12 cellular contexts compared by ENCODE assay signal in the genomic region with DNA sequence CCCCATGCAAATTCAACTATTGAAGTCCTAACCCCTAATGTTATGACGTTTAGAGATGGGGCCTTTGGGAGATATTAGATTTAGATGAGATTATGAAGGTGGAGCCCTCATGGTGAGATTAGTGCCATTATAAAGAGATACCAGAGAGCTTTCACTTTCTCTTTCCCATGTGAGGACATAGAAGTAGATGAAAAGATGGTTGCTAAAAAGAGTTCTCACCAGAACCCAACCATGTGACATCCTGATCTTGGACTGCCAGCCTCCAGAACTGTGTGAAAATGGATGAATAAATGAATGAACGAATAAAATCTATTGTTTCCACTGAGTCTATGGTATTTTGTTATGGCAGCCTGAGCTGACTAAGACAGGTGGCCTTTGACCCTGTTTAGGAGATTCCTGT.
DNase-seq lines count a peak whose midpoint lies in the region; ATAC-seq and TF ChIP-seq lines count a peak whose summit lies in the region.
"Had no signal": no experiment of that assay in that cellular context is flagged by ENCODE, and none has a peak within 500 bp of the region (broad histone marks: within the 10 kb centered on the region; RNA-seq: fewer than 3 reads in every experiment).

No MANE protein-coding gene starts in this region.

- H3K4me1 Mint-ChIP-seq in stimulated activated effector memory CD8-positive, alpha-beta T cell treated with anti-CD3 and anti-CD28 coated beads, Interleukin-12 subunit alpha, Interleukin-12 subunit beta, amount 100 ng/mL, for 72 hours = peaks cover 37% of the 10 kb centered on the region

- no peaks in the 10 kb centered on the region for H4K20me1 ChIP-seq in OCI-LY3 (ENCODE audit: insufficient read depth, low read length)

- no peaks in the 10 kb centered on the region for H3K27me3 ChIP-seq in OCI-LY3 (ENCODE audit: low read depth, low read length)
- H3K27me3 ChIP-seq: SJCRH30 had no signal

- no peak overlapping the region for H3K9ac ChIP-seq in OCI-LY3 (ENCODE audit: low read length)

- H3K4me3 Mint-ChIP-seq in stimulated activated effector memory CD8-positive, alpha-beta T cell treated with anti-CD3 and anti-CD28 coated beads, Interleukin-12 subunit alpha, Interleukin-12 subunit beta, amount 100 ng/mL, for 72 hours = peak overlapping the region; percentile 45

- no peaks in the 10 kb centered on the region for H3K79me2 ChIP-seq in OCI-LY3 (ENCODE audit: low read length)

- no peak overlapping the region for H3K4me3 ChIP-seq in OCI-LY3 (ENCODE audit: low read length)
- H3K4me3 ChIP-seq: A549, SJCRH30 had no signal

- H3K4me2 ChIP-seq in OCI-LY3 (ENCODE audit: low read length) = peak overlapping the region; percentile 32
- H3K4me2 ChIP-seq: A549 had no signal

- H3K36me3 ChIP-seq in OCI-LY3 (replicated peaks; ENCODE audit: low read depth, low read length) = no peaks in the 10 kb centered on the region
- H3K36me3 ChIP-seq: SJCRH30 had no signal

- H3K27ac Mint-ChIP-seq in stimulated activated effector memory CD8-positive, alpha-beta T cell treated with anti-CD3 and anti-CD28 coated beads, Interleukin-12 subunit alpha, Interleukin-12 subunit beta, amount 100 ng/mL, for 72 hours = peak overlapping the region; percentile 84

- peaks cover 41% of the 10 kb centered on the region for H3K4me1 ChIP-seq in OCI-LY3 (ENCODE audit: low read length)
- H3K4me1 ChIP-seq: A549, SJCRH30 had no signal

- H3K36me3 Mint-ChIP-seq in stimulated activated effector memory CD8-positive, alpha-beta T cell treated with anti-CD3 and anti-CD28 coated beads, Interleukin-12 subunit alpha, Interleukin-12 subunit beta, amount 100 ng/mL, for 72 hours = no peaks in the 10 kb centered on the region

- H3K9me3 ChIP-seq in OCI-LY3 (ENCODE audit: insufficient read depth, low read length) = no peaks in the 10 kb centered on the region
- H3K9me3 ChIP-seq: SJCRH30 had no signal

- POLR2A ChIA-PET in HEK293T (lab: Yijun Ruan, JAX) = no interaction called here

- H3K27ac ChIP-seq in OCI-LY3 (ENCODE audit: low read length) = no peak overlapping the region
- H3K27ac ChIP-seq: A549, SJCRH30 had no signal

- H2AFZ ChIP-seq in OCI-LY3 (ENCODE audit: low read depth, low read length) = no peak overlapping the region

- DNase-seq in activated CD4-positive, CD25-positive, alpha-beta regulatory T cell (lab: John Stamatoyannopoulos, UW) = no peak
- DNase-seq in stimulated activated effector memory CD8-positive, alpha-beta T cell treated with anti-CD3 and anti-CD28 coated beads, Interleukin-12 subunit alpha, Interleukin-12 subunit beta, amount 100 ng/mL, for 72 hours (ENCODE audit: low spot score in 2 of 2) = no peak
- DNase-seq in NCI-H774 (lab: John Stamatoyannopoulos, UW) = no peak
- no peak for DNase-seq in putamen (ENCODE audit: low spot score)
- no peak for DNase-seq in HEK293T (ENCODE audit: extremely low spot score)
- DNase-seq: KG1, retina, SJCRH30 had no signal

- no peaks in the 10 kb centered on the region for H3K9me3 Mint-ChIP-seq in stimulated activated effector memory CD8-positive, alpha-beta T cell treated with anti-CD3 and anti-CD28 coated beads, Interleukin-12 subunit alpha, Interleukin-12 subunit beta, amount 100 ng/mL, for 72 hours

- ATAC-seq in activated CD4-positive, CD25-positive, alpha-beta regulatory T cell treated with anti-CD3 and anti-CD28 coated beads, Interleukin-2, amount 50 U/mL, for 24 hours = peak; percentile 50 to 71
- peak; percentile 51 for ATAC-seq in HG02798 (IDR thresholded peaks at IDR 0.05; ENCODE audit: poor library complexity, unreplicated experiment)
- ATAC-seq in stimulated activated effector memory CD8-positive, alpha-beta T cell treated with anti-CD3 and anti-CD28 coated beads, Interleukin-12 subunit alpha, Interleukin-12 subunit beta, amount 100 ng/mL, for 72 hours = peak; percentile 51
- ATAC-seq: A549 had no signal

- CTCF ChIA-PET in HEK293T (lab: Yijun Ruan, JAX) = no interaction called here

- no peak for TF ChIP-seq CTCF in OCI-LY3 (IDR thresholded peaks at IDR 0.05; ENCODE audit: low read depth, low read length)

TF ChIP-seq in HEK293T, 16 proteins besides CTCF, POLR2A, EP300 and RAD21:
- TF ChIP-seq L3MBTL2 (conservative IDR thresholded peaks at IDR 0.05) (no peak), SP1 (IDR thresholded peaks at IDR 0.05) (no peak), NFRKB (IDR thresholded peaks at IDR 0.05) (no peak), HDGF (IDR thresholded peaks at IDR 0.05; ENCODE audit: borderline replicate concordance) (no peak)
